1 cellular context compared by ENCODE assay signal in genomic region chr4:74330295-74330750, GRCh38.
TF ChIP-seq lines count a peak whose summit lies in the region.

No MANE protein-coding gene starts in this region.

TF ChIP-seq in K562, 482 proteins besides CTCF, POLR2A, EP300 and RAD21 (continued from another document and continues in another):
- peak; percentile 48 for TF ChIP-seq CHAMP1 (IDR thresholded peaks at IDR 0.05)
- TF ChIP-seq ARID4B (CRISPR knock-in tag; IDR thresholded peaks at IDR 0.05): peak; percentile 55; the same call in 1 of the 2 replicates
- no peak for TF ChIP-seq PREB (CRISPR knock-in tag; IDR thresholded peaks at IDR 0.05)
- TF ChIP-seq L3MBTL2 (IDR thresholded peaks at IDR 0.05): peak; percentile 30; the same call in 1 of the 2 replicates
- TF ChIP-seq ZNF57 (CRISPR knock-in tag; IDR thresholded peaks at IDR 0.05): no peak
- no peak for TF ChIP-seq PHB2 (IDR thresholded peaks at IDR 0.05; ENCODE audit: low read depth)
- TF ChIP-seq ZBTB5 (IDR thresholded peaks at IDR 0.05): no peak
- TF ChIP-seq ZKSCAN1 (IDR thresholded peaks at IDR 0.05; ENCODE audit: low read depth, low read length): no peak
- TF ChIP-seq ZBTB2 (IDR thresholded peaks at IDR 0.05): no peak
- TF ChIP-seq RREB1 (CRISPR knock-in tag; IDR thresholded peaks at IDR 0.05): no peak
- no peak for TF ChIP-seq SMARCA5 (IDR thresholded peaks at IDR 0.05)
- no peak for TF ChIP-seq ZBTB43 (CRISPR knock-in tag; IDR thresholded peaks at IDR 0.05)
- TF ChIP-seq ZBTB7A (IDR thresholded peaks at IDR 0.05; ENCODE audit: borderline replicate concordance, control insufficient read depth, low read depth, low read length): no peak
- no peak for TF ChIP-seq TAF7 (tag; IDR thresholded peaks at IDR 0.05)
- no peak for TF ChIP-seq STAT6 (CRISPR knock-in tag; IDR thresholded peaks at IDR 0.05)
- TF ChIP-seq BRD9 (IDR thresholded peaks at IDR 0.05; ENCODE audit: low read depth, partially characterized antibody): no peak
- peak; percentile 55; the same call in 1 of the 2 replicates for TF ChIP-seq POLR2H (tag; IDR thresholded peaks at IDR 0.05; ENCODE audit: low read depth)
- no peak for TF ChIP-seq ZNF518B (CRISPR knock-in tag; IDR thresholded peaks at IDR 0.05)
- no peak for TF ChIP-seq HOMEZ (CRISPR knock-in tag; IDR thresholded peaks at IDR 0.05)
- no peak for TF ChIP-seq CGGBP1 (CRISPR knock-in tag; IDR thresholded peaks at IDR 0.05)
